1 cellular context compared by ENCODE assay signal in the genomic region with DNA sequence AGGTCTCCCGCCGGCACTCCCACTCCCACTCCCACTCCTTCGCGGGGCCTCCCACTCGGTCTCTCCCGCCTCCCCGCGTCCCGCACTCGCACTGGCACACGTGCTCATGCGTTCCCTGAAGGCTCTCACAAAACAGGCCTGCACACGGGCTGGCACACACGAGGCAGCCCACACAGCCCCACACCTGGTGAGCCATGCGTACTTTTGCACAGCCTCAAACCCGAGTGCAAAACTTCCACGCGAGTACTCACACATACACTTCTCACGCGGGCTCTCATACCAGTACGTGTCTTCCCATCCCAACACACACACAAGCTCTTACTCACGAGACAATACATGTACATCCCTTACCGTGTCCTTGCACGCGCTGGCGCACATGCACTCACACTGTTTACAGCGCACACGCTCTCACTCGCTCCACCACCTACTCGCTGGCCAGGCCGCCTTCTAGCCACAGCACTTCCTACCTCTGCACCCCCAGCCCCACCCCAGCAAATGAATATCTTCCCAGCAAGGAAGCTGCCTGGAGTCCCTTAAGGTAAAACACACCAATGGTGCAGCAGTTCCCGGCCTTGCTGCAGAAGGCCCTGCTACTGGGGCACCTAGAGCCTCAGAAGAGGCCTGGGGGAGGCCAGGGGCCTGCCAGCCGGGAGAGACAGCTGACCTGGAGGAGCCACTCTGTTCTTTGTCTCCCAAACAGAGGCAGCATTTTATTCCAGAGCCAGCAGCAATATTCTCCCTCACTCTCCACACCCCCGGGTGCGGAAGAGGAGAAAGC.
TF ChIP-seq lines count a peak whose summit lies in the region.

No MANE protein-coding gene starts in this region.

TF ChIP-seq in K562, 482 proteins besides CTCF, POLR2A, EP300 and RAD21 (continued from another document and continues in another):
- TF ChIP-seq, protein P1, sequence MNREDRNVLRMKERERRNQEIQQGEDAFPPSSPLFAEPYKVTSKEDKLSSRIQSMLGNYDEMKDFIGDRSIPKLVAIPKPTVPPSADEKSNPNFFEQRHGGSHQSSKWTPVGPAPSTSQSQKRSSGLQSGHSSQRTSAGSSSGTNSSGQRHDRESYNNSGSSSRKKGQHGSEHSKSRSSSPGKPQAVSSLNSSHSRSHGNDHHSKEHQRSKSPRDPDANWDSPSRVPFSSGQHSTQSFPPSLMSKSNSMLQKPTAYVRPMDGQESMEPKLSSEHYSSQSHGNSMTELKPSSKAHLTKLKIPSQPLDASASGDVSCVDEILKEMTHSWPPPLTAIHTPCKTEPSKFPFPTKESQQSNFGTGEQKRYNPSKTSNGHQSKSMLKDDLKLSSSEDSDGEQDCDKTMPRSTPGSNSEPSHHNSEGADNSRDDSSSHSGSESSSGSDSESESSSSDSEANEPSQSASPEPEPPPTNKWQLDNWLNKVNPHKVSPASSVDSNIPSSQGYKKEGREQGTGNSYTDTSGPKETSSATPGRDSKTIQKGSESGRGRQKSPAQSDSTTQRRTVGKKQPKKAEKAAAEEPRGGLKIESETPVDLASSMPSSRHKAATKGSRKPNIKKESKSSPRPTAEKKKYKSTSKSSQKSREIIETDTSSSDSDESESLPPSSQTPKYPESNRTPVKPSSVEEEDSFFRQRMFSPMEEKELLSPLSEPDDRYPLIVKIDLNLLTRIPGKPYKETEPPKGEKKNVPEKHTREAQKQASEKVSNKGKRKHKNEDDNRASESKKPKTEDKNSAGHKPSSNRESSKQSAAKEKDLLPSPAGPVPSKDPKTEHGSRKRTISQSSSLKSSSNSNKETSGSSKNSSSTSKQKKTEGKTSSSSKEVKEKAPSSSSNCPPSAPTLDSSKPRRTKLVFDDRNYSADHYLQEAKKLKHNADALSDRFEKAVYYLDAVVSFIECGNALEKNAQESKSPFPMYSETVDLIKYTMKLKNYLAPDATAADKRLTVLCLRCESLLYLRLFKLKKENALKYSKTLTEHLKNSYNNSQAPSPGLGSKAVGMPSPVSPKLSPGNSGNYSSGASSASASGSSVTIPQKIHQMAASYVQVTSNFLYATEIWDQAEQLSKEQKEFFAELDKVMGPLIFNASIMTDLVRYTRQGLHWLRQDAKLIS (CRISPR knock-in tag; IDR thresholded peaks at IDR 0.05), result no peak
- TF ChIP-seq POLR2B (IDR thresholded peaks at IDR 0.05; ENCODE audit: low read depth, partially characterized antibody) (peak; percentile 15), HDAC2 (IDR thresholded peaks at IDR 0.05) (peak; percentile 71; the same call in 1 of the 2 replicates), C11orf30 (IDR thresholded peaks at IDR 0.05; ENCODE audit: low read depth) (no peak), NR2C1 (IDR thresholded peaks at IDR 0.05) (no peak), NR2C1 (tag; IDR thresholded peaks at IDR 0.05) (no peak), MYNN (IDR thresholded peaks at IDR 0.05) (0 out of 2 replicates have a peak, but pooled peaks have one; percentile 55), MYNN (CRISPR knock-in tag; IDR thresholded peaks at IDR 0.05) (no peak), HNRNPL (IDR thresholded peaks at IDR 0.05; ENCODE audit: low read depth, low read length) (no peak), E2F3 (CRISPR knock-in tag; IDR thresholded peaks at IDR 0.05) (peak; percentile 76), CHCHD3 (CRISPR knock-in tag; IDR thresholded peaks at IDR 0.05) (no peak), LEF1 (IDR thresholded peaks at IDR 0.05) (0 out of 2 replicates have a peak, but pooled peaks have one; percentile 44), MTA2 (IDR thresholded peaks at IDR 0.05; ENCODE audit: low read depth) (no peak), GATA2 (CRISPR knock-in tag; IDR thresholded peaks at IDR 0.05) (no peak), POLR2H (tag; IDR thresholded peaks at IDR 0.05; ENCODE audit: low read depth) (no peak), RUNX1 (IDR thresholded peaks at IDR 0.05; ENCODE audit: low read depth) (no peak), SLC30A9 (CRISPR knock-in tag; IDR thresholded peaks at IDR 0.05) (no peak), ZNF75A (CRISPR knock-in tag; IDR thresholded peaks at IDR 0.05) (no peak), DNMT1 (IDR thresholded peaks at IDR 0.05) (no peak), ZNF347 (CRISPR knock-in tag; IDR thresholded peaks at IDR 0.05; ENCODE audit: low read depth) (no peak), CEBPG (CRISPR knock-in tag; IDR thresholded peaks at IDR 0.05) (no peak; the same call in 1 of the 2 replicates), CEBPG (tag; conservative IDR thresholded peaks at IDR 0.05 in 1 of 2, IDR thresholded peaks at IDR 0.05 in 1 of 2) (no peak), BACH1 (tag; IDR thresholded peaks at IDR 0.05) (peak; percentile 25; the same call in 1 of the 2 replicates), L3MBTL2 (IDR thresholded peaks at IDR 0.05) (peak; percentile 96), CHD2 (IDR thresholded peaks at IDR 0.05; ENCODE audit: low read depth, low read length) (no peak), ZNF436 (CRISPR knock-in tag; IDR thresholded peaks at IDR 0.05) (no peak), JUND (IDR thresholded peaks at IDR 0.05; ENCODE audit: borderline replicate concordance, low read depth, low read length) (no peak), JUND (tag; IDR thresholded peaks at IDR 0.05; ENCODE audit: borderline replicate concordance, low read depth, low read length) (no peak), SUPT5H (IDR thresholded peaks at IDR 0.05) (peak; percentile 61), TAF1 (IDR thresholded peaks at IDR 0.05; ENCODE audit: control insufficient read depth, extremely low read depth, insufficient read depth, low read length, severe bottlenecking) (peak; percentile 39), ESRRB (CRISPR knock-in tag; IDR thresholded peaks at IDR 0.05; ENCODE audit: borderline replicate concordance) (no peak), SNRNP70 (optimal IDR thresholded peaks at IDR 0.05; ENCODE audit: low read depth, low read length) (no peak), U2AF1 (optimal IDR thresholded peaks at IDR 0.05; ENCODE audit: low read depth, low read length) (no peak), TFAM (CRISPR knock-in tag; conservative IDR thresholded peaks at IDR 0.05) (no peak), PCBP2 (IDR thresholded peaks at IDR 0.05; ENCODE audit: low read depth, low read length, poor library complexity, severe bottlenecking) (no peak), ZNF232 (CRISPR knock-in tag; IDR thresholded peaks at IDR 0.05) (peak; percentile 81), ATF7 (IDR thresholded peaks at IDR 0.05) (no peak), ZNF764 (CRISPR knock-in tag; IDR thresholded peaks at IDR 0.05; ENCODE audit: low read depth) (no peak), FOXP1 (CRISPR knock-in tag; IDR thresholded peaks at IDR 0.05) (peak; percentile 86), ZNF57 (CRISPR knock-in tag; IDR thresholded peaks at IDR 0.05) (no peak)
- TF ChIP-seq, protein P2, sequence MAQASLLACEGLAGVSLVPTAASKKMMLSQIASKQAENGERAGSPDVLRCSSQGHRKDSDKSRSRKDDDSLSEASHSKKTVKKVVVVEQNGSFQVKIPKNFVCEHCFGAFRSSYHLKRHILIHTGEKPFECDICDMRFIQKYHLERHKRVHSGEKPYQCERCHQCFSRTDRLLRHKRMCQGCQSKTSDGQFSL (CRISPR knock-in tag; IDR thresholded peaks at IDR 0.05), result 0 out of 2 replicates have a peak, but pooled peaks have one; percentile 51
- TF ChIP-seq, protein P2 (tag; IDR thresholded peaks at IDR 0.05), result no peak
- TF ChIP-seq, protein P3, sequence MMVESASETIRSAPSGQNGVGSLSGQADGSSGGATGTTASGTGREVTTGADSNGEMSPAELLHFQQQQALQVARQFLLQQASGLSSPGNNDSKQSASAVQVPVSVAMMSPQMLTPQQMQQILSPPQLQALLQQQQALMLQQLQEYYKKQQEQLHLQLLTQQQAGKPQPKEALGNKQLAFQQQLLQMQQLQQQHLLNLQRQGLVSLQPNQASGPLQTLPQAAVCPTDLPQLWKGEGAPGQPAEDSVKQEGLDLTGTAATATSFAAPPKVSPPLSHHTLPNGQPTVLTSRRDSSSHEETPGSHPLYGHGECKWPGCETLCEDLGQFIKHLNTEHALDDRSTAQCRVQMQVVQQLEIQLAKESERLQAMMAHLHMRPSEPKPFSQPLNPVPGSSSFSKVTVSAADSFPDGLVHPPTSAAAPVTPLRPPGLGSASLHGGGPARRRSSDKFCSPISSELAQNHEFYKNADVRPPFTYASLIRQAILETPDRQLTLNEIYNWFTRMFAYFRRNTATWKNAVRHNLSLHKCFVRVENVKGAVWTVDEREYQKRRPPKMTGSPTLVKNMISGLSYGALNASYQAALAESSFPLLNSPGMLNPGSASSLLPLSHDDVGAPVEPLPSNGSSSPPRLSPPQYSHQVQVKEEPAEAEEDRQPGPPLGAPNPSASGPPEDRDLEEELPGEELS (CRISPR knock-in tag; IDR thresholded peaks at IDR 0.05; ENCODE audit: borderline replicate concordance), result peak; percentile 88; the same call in 1 of the 2 replicates
- TF ChIP-seq, protein P4, sequence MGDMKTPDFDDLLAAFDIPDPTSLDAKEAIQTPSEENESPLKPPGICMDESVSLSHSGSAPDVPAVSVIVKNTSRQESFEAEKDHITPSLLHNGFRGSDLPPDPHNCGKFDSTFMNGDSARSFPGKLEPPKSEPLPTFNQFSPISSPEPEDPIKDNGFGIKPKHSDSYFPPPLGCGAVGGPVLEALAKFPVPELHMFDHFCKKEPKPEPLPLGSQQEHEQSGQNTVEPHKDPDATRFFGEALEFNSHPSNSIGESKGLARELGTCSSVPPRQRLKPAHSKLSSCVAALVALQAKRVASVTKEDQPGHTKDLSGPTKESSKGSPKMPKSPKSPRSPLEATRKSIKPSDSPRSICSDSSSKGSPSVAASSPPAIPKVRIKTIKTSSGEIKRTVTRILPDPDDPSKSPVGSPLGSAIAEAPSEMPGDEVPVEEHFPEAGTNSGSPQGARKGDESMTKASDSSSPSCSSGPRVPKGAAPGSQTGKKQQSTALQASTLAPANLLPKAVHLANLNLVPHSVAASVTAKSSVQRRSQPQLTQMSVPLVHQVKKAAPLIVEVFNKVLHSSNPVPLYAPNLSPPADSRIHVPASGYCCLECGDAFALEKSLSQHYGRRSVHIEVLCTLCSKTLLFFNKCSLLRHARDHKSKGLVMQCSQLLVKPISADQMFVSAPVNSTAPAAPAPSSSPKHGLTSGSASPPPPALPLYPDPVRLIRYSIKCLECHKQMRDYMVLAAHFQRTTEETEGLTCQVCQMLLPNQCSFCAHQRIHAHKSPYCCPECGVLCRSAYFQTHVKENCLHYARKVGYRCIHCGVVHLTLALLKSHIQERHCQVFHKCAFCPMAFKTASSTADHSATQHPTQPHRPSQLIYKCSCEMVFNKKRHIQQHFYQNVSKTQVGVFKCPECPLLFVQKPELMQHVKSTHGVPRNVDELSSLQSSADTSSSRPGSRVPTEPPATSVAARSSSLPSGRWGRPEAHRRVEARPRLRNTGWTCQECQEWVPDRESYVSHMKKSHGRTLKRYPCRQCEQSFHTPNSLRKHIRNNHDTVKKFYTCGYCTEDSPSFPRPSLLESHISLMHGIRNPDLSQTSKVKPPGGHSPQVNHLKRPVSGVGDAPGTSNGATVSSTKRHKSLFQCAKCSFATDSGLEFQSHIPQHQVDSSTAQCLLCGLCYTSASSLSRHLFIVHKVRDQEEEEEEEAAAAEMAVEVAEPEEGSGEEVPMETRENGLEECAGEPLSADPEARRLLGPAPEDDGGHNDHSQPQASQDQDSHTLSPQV (IDR thresholded peaks at IDR 0.05), result peak; percentile 68; the same call in 1 of the 2 replicates
- TF ChIP-seq, protein P5, sequence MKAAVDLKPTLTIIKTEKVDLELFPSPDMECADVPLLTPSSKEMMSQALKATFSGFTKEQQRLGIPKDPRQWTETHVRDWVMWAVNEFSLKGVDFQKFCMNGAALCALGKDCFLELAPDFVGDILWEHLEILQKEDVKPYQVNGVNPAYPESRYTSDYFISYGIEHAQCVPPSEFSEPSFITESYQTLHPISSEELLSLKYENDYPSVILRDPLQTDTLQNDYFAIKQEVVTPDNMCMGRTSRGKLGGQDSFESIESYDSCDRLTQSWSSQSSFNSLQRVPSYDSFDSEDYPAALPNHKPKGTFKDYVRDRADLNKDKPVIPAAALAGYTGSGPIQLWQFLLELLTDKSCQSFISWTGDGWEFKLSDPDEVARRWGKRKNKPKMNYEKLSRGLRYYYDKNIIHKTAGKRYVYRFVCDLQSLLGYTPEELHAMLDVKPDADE (conservative IDR thresholded peaks at IDR 0.05; ENCODE audit: control insufficient read depth, low read depth, low read length), result peak; percentile 8; the same call in 1 of the 2 replicates
- TF ChIP-seq, protein P6, sequence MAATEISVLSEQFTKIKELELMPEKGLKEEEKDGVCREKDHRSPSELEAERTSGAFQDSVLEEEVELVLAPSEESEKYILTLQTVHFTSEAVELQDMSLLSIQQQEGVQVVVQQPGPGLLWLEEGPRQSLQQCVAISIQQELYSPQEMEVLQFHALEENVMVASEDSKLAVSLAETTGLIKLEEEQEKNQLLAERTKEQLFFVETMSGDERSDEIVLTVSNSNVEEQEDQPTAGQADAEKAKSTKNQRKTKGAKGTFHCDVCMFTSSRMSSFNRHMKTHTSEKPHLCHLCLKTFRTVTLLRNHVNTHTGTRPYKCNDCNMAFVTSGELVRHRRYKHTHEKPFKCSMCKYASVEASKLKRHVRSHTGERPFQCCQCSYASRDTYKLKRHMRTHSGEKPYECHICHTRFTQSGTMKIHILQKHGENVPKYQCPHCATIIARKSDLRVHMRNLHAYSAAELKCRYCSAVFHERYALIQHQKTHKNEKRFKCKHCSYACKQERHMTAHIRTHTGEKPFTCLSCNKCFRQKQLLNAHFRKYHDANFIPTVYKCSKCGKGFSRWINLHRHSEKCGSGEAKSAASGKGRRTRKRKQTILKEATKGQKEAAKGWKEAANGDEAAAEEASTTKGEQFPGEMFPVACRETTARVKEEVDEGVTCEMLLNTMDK (IDR thresholded peaks at IDR 0.05; ENCODE audit: borderline replicate concordance, insufficient read depth, low read depth, low read length, poor library complexity, severe bottlenecking), result no peak
- TF ChIP-seq, protein P7, sequence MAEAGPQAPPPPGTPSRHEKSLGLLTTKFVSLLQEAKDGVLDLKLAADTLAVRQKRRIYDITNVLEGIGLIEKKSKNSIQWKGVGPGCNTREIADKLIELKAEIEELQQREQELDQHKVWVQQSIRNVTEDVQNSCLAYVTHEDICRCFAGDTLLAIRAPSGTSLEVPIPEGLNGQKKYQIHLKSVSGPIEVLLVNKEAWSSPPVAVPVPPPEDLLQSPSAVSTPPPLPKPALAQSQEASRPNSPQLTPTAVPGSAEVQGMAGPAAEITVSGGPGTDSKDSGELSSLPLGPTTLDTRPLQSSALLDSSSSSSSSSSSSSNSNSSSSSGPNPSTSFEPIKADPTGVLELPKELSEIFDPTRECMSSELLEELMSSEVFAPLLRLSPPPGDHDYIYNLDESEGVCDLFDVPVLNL (CRISPR knock-in tag; IDR thresholded peaks at IDR 0.05; ENCODE audit: low read depth), result no peak
- TF ChIP-seq, protein P8, sequence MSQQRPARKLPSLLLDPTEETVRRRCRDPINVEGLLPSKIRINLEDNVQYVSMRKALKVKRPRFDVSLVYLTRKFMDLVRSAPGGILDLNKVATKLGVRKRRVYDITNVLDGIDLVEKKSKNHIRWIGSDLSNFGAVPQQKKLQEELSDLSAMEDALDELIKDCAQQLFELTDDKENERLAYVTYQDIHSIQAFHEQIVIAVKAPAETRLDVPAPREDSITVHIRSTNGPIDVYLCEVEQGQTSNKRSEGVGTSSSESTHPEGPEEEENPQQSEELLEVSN (IDR thresholded peaks at IDR 0.05; ENCODE audit: borderline replicate concordance in 1 of 2, extremely low read depth in 1 of 2, insufficient read depth in 1 of 2, insufficient read length in 1 of 2, low read depth in 1 of 2, low read length in 1 of 2, poor library complexity in 1 of 2, severe bottlenecking in 1 of 2), result peak; percentile 85 to 95
